28 cellular contexts compared by ENCODE assay signal in the genomic region with DNA sequence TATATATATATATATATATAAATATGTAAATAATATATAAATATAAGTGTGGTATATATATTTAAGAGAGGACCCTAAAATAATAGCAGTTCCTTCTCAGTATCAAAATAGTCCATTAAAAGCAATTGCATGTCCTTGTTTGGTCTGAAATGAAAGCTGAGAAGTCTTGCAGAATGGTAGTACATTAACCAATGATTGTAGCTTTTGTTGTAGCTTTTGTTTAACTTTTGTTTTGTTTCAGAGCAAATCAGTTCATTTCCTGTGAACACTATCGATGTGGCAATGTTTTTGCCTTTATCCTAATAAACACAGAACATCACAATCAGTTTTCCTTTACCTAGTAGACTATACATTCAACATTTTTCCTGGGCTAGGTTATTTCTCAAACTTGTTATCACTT.
A peak's percentile ranks its signal among the peaks of the same experiment; 100 is the strongest.
DNase-seq lines count a peak whose midpoint lies in the region; FAIRE-seq and TF ChIP-seq lines count a peak whose summit lies in the region.
"Had no signal": no experiment of that assay in that cellular context is flagged by ENCODE, and none has a peak within 500 bp of the region (broad histone marks: within the 10 kb centered on the region; RNA-seq: fewer than 3 reads in every experiment).

No MANE protein-coding gene starts in this region.

- POLR2A ChIA-PET in MCF 10A (lab: Yijun Ruan, JAX): no interaction called here

- H3K4me3 Mint-ChIP-seq in MCF 10A (ENCODE audit: unreplicated experiment): no peak overlapping the region
- H3K4me3 Mint-ChIP-seq: CD14-positive monocyte; CD4-positive, alpha-beta memory T cell; CD4-positive, CD25-positive, alpha-beta regulatory T cell; CD8-positive, alpha-beta memory T cell had no signal

- H3K4me3 ChIP-seq in epithelial cell of proximal tubule (ENCODE audit: low read depth, low read length): no peak overlapping the region
- H3K4me3 ChIP-seq: BLaER1, GM12878 had no signal

- TF ChIP-seq POLR2A in H54 (IDR thresholded peaks at IDR 0.05; ENCODE audit: low read depth, low read length): no peak

- peaks cover 8% of the 10 kb centered on the region for H3K4me1 Mint-ChIP-seq in MCF 10A (ENCODE audit: insufficient read depth, unreplicated experiment)
- H3K4me1 Mint-ChIP-seq: CD14-positive monocyte; CD4-positive, alpha-beta memory T cell; CD4-positive, CD25-positive, alpha-beta regulatory T cell; CD8-positive, alpha-beta memory T cell had no signal

- no TSS peak for BruUV-seq in MCF 10A (replicated peaks; lab: Mats Ljungman, UMichigan)

- H3K27me3 Mint-ChIP-seq in MCF 10A (ENCODE audit: insufficient read depth, unreplicated experiment): no peaks in the 10 kb centered on the region
- H3K27me3 Mint-ChIP-seq: CD4-positive, alpha-beta memory T cell; CD4-positive, CD25-positive, alpha-beta regulatory T cell; CD8-positive, alpha-beta memory T cell had no signal

- FAIRE-seq in H54 (lab: Jason Lieb, UNC) (peak; percentile 11), HTR-8/SVneo (lab: Jason Lieb, UNC) (no peak)
- FAIRE-seq: A204.1, GM12878, GM12892, GM18507, GM19239 had no signal

- no peaks in the 10 kb centered on the region for H3K36me3 Mint-ChIP-seq in MCF 10A (ENCODE audit: insufficient read depth, unreplicated experiment)
- H3K36me3 Mint-ChIP-seq: CD14-positive monocyte; CD4-positive, alpha-beta memory T cell; CD4-positive, CD25-positive, alpha-beta regulatory T cell; CD8-positive, alpha-beta memory T cell had no signal

- CTCF ChIA-PET in MCF 10A (lab: Yijun Ruan, JAX): interaction anchor here (1.1 kb wide), 1 partner anchor 13 kb away, joined by 5 read pairs; no protein-coding TSS in a partner anchor

- intact Hi-C loops in MCF 10A (cut with micrococcal nuclease): no loop called here

- DNase-seq in H54 (ENCODE audit: insufficient read length, low spot score): no peak
- DNase-seq in epithelial cell of proximal tubule (ENCODE audit: low read depth): peak; percentile 30
- peak; percentile 95 for DNase-seq in renal cortical epithelial cell (ENCODE audit: low read depth)
- DNase-seq in MCF 10A (ENCODE audit: unreplicated experiment): no peak
- no peak for DNase-seq in HTR-8/SVneo (ENCODE audit: insufficient read length, low spot score)
- no peak for DNase-seq in NCI-H146 (lab: John Stamatoyannopoulos, UW)
- DNase-seq: 8988T; ACHN; BE2C; C1 segment of cervical spinal cord; CD4-positive, alpha-beta memory T cell; CD4-positive, CD25-positive, alpha-beta regulatory T cell; CD8-positive, alpha-beta memory T cell; COR-L47; DMS 273 treated with DMSO at 0.1 percent for 48 hours; DMS153; DMS53; DMS79; DND-41; EL; GDM1 had no signal

- TF ChIP-seq CTCF in epithelial cell of proximal tubule (conservative IDR thresholded peaks at IDR 0.05; ENCODE audit: low read depth, low read length): no peak
- TF ChIP-seq CTCF in MCF 10A (IDR thresholded peaks at IDR 0.05; ENCODE audit: unreplicated experiment): no peak

- no peaks in the 10 kb centered on the region for H3K9me3 Mint-ChIP-seq in MCF 10A (ENCODE audit: unreplicated experiment)

- no peak overlapping the region for H3K27ac Mint-ChIP-seq in MCF 10A (ENCODE audit: low read depth, unreplicated experiment)
- H3K27ac Mint-ChIP-seq: CD14-positive monocyte; CD4-positive, alpha-beta memory T cell; CD4-positive, CD25-positive, alpha-beta regulatory T cell; CD8-positive, alpha-beta memory T cell had no signal

Comparison
In these comparisons a context has a peak if more than half of its experiments do, and no peak if none do; other contexts are left out.
1. DNase-seq: peak in epithelial cell of proximal tubule (single experiment) and renal cortical epithelial cell (single experiment); none in H54 (single experiment), MCF 10A (single experiment), HTR-8/SVneo (single experiment) and NCI-H146 (single experiment).